Comparison of ENCODE assay signal across 8 cellular contexts in the genomic region with DNA sequence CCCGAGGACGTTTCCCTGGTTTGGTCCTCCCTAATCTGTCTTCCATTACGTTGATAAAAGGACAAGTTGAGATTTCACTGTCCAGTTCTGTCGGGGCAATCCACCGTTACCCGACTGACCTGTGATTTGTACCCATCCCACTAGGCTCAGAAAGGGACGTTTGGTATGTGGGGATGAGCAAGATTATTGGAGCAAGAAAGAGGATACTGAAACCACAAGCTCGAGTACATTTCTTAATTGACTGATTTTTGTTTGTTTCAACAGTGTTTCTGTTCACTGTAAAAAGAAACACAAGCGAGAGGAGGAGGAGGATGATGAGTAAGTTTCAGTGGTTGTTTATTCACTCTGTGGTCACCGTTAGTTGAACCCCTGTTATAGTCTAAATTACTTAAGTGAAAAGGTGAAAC. TPM values are rescaled to one million over a fixed set of nuclear protein-coding genes. Genes with fewer than 3 reads are reported as not detected.
DNase-seq lines count a peak whose midpoint lies in the region; ATAC-seq and TF ChIP-seq lines count a peak whose summit lies in the region.

No MANE protein-coding gene starts in this region.

- TF ChIP-seq CTCF in fibroblast of the aortic adventitia (IDR thresholded peaks at IDR 0.05; ENCODE audit: insufficient read depth, low read length), result no peak

- peaks cover 31% of the 10 kb centered on the region for H3K36me3 Mint-ChIP-seq in activated CD4-positive, alpha-beta T cell treated with anti-CD3 and anti-CD28 coated beads, Interleukin-2, amount 10 ng/mL, durations not matched to agents 24 days and 14 days (ENCODE audit: low read depth)
- peaks cover 13% of the 10 kb centered on the region for H3K36me3 Mint-ChIP-seq in T-cell

- H3K4me3 Mint-ChIP-seq in activated CD4-positive, alpha-beta T cell treated with anti-CD3 and anti-CD28 coated beads, Interleukin-2, amount 10 ng/mL, durations not matched to agents 24 days and 14 days, result peak overlapping the region; percentile 89
- peak overlapping the region; percentile 97 to 98 (median 97) for H3K4me3 Mint-ChIP-seq in T-cell

- CTCF ChIA-PET in T-cell (lab: Charles Lee), result interaction anchor here in 1 of 2 donors (0.5 to 1.1 kb wide), 5 partner anchors 7 to 64 kb away, joined by 3 read pairs; no protein-coding TSS in a partner anchor

- peak overlapping the region; percentile 69 for H3K9ac ChIP-seq in rectal smooth muscle tissue (ENCODE audit: low read length)

- DNase-seq in activated CD4-positive, alpha-beta T cell treated with anti-CD3 and anti-CD28 coated beads, Interleukin-2, amount 10 ng/mL, durations not matched to agents 24 days and 14 days, result no peak
- DNase-seq in activated CD4-positive, alpha-beta T cell treated with anti-CD3 and anti-CD28 coated beads, Interleukin-2, amount 50 U/mL, for 48 hours, result no peak
- DNase-seq in T-cell (no peak), fibroblast of the aortic adventitia (ENCODE audit: low read depth) (peak; percentile 41), SW 1271 (lab: John Stamatoyannopoulos, UW) (no peak), LoVo (ENCODE audit: low spot score) (no peak)

- H3K4me3 ChIP-seq in fibroblast of the aortic adventitia (ENCODE audit: low read depth, low read length) (peak overlapping the region; percentile 89), rectal smooth muscle tissue (ENCODE audit: low read length) (peak overlapping the region; percentile 80)

- H3K27me3 Mint-ChIP-seq in activated CD4-positive, alpha-beta T cell treated with anti-CD3 and anti-CD28 coated beads, Interleukin-2, amount 10 ng/mL, durations not matched to agents 24 days and 14 days, result peaks cover 4% of the 10 kb centered on the region
- H3K27me3 Mint-ChIP-seq in T-cell, result no peaks in the 10 kb centered on the region

- POLR2A ChIA-PET in T-cell (lab: Charles Lee), result no interaction called here

- H3K4me1 Mint-ChIP-seq in activated CD4-positive, alpha-beta T cell treated with anti-CD3 and anti-CD28 coated beads, Interleukin-2, amount 10 ng/mL, durations not matched to agents 24 days and 14 days, result peaks cover 25% of the 10 kb centered on the region
- peaks cover 38 to 41% (median 40%) of the 10 kb centered on the region in 3 donors for H3K4me1 Mint-ChIP-seq in T-cell

- H3K27ac Mint-ChIP-seq in activated CD4-positive, alpha-beta T cell treated with anti-CD3 and anti-CD28 coated beads, Interleukin-2, amount 10 ng/mL, durations not matched to agents 24 days and 14 days, result peak overlapping the region; percentile 96
- H3K27ac Mint-ChIP-seq in T-cell, result peak overlapping the region; percentile 90 to 94

- H3K27ac ChIP-seq in rectal smooth muscle tissue (ENCODE audit: low read depth, low read length), result peak overlapping the region; percentile 93

- intact Hi-C loops in activated CD4-positive, alpha-beta T cell treated with anti-CD3 and anti-CD28 coated beads, Interleukin-2, amount 10 ng/mL, durations not matched to agents 24 days and 14 days (cut with micrococcal nuclease), result loop anchor here (1.0 to 5.0 kb wide), 4 partner anchors 26 to 171 kb away; no protein-coding TSS in a partner anchor

- peaks cover 2% of the 10 kb centered on the region for H3K36me3 ChIP-seq in rectal smooth muscle tissue (ENCODE audit: control insufficient read depth, insufficient read depth, low read length)

- H3K9me3 Mint-ChIP-seq in activated CD4-positive, alpha-beta T cell treated with anti-CD3 and anti-CD28 coated beads, Interleukin-2, amount 10 ng/mL, durations not matched to agents 24 days and 14 days, result no peaks in the 10 kb centered on the region
- peaks cover 0 to 3% (median 0%) of the 10 kb centered on the region in 3 donors for H3K9me3 Mint-ChIP-seq in T-cell

- ATAC-seq in HG02943 (IDR thresholded peaks at IDR 0.05; ENCODE audit: low read depth, unreplicated experiment) (peak; percentile 32), T-cell (replicated peaks in 1 of 4) (no peak)

- no peaks in the 10 kb centered on the region for H3K27me3 ChIP-seq in rectal smooth muscle tissue (ENCODE audit: control insufficient read depth, insufficient read depth, low read length)

- peaks cover 3% of the 10 kb centered on the region for H3K4me1 ChIP-seq in rectal smooth muscle tissue (ENCODE audit: control insufficient read depth, insufficient read depth, low read length)

RNA-seq across cellular contexts. Expression of a gene that starts 1.0 kb away (rescaled TPM):
- 41.2 and 47.7 TPM in 2 replicates for total RNA-seq in activated CD4-positive, alpha-beta T cell treated with anti-CD3 and anti-CD28 coated beads, Interleukin-2, amount 10 ng/mL, durations not matched to agents 24 days and 14 days
- total RNA-seq in T-cell (10 to 100 TPM; 14.4 to 22.7 (median 17.4) TPM), fibroblast of the aortic adventitia (ENCODE audit: low replicate concordance) (23.0 and 38.3 TPM in 2 replicates)

RNA-seq across cellular contexts. Expression of a gene that starts 26.9 kb away (rescaled TPM):
- total RNA-seq in activated CD4-positive, alpha-beta T cell treated with anti-CD3 and anti-CD28 coated beads, Interleukin-2, amount 10 ng/mL, durations not matched to agents 24 days and 14 days, result 133 and 135 TPM in 2 replicates
- total RNA-seq in T-cell (100 to 1,000 TPM; 132 to 205 (median 140) TPM), fibroblast of the aortic adventitia (ENCODE audit: low replicate concordance) (111 and 228 TPM in 2 replicates)

RNA-seq across cellular contexts. Expression of a gene that starts 31.6 kb away (rescaled TPM):
- 12.8 and 14.1 TPM in 2 replicates for total RNA-seq in activated CD4-positive, alpha-beta T cell treated with anti-CD3 and anti-CD28 coated beads, Interleukin-2, amount 10 ng/mL, durations not matched to agents 24 days and 14 days
- total RNA-seq in T-cell (10 to 100 TPM in 3 of 5 donors, 1 to 10 TPM in 2; 6.9 to 11.9 (median 11.5) TPM), fibroblast of the aortic adventitia (ENCODE audit: low replicate concordance) (15.0 and 28.5 TPM in 2 replicates)

RNA-seq across cellular contexts. Expression of a gene that starts 31.8 kb away (rescaled TPM):
- total RNA-seq in activated CD4-positive, alpha-beta T cell treated with anti-CD3 and anti-CD28 coated beads, Interleukin-2, amount 10 ng/mL, durations not matched to agents 24 days and 14 days, result 29.8 and 32.7 TPM in 2 replicates
- total RNA-seq in T-cell, result 1 to 10 TPM; 5.1 to 10.0 (median 7.1) TPM
- total RNA-seq in fibroblast of the aortic adventitia (ENCODE audit: low replicate concordance), result 17.1 and 22.2 TPM in 2 replicates
